In genomic region chrX:73867144-73867543, GRCh38 we compare ENCODE assay signal across 37 cellular contexts. TPM values are rescaled to one million over a fixed set of nuclear protein-coding genes. Genes with fewer than 3 reads are reported as not detected.
"Had no signal": no experiment of that assay in that cellular context is flagged by ENCODE, and none has a peak within 500 bp of the region (broad histone marks: within the 10 kb centered on the region; RNA-seq: fewer than 3 reads in every experiment).

No MANE protein-coding gene starts in this region.

- H3K4me3 Mint-ChIP-seq: activated B cell treated with CpG ODN at 0.5 μM for 24 hours; activated CD4-positive, alpha-beta memory T cell treated with anti-CD3 and anti-CD28 coated beads for 36 hours; activated CD4-positive, alpha-beta T cell treated with anti-CD3 and anti-CD28 coated beads, Interleukin-2, amount 10 ng/mL, durations not matched to agents 24 days and 14 days; activated CD8-positive, alpha-beta T cell treated with anti-CD3 and anti-CD28 coated beads for 36 hours; activated naive CD4-positive, alpha-beta T cell treated with anti-CD3 and anti-CD28 coated beads for 36 hours; activated naive CD8-positive, alpha-beta T cell treated with anti-CD3 and anti-CD28 coated beads for 36 hours; activated T-cell treated with anti-CD3 and anti-CD28 coated beads, Interleukin-2, amount 50 U/mL, for 4 hours; activated T-cell treated with anti-CD3 and anti-CD28 coated beads, Interleukin-2, amount 50 U/mL, for 72 hours; activated T-helper 1 cell treated with anti-CD3 and anti-CD28 coated beads, Interleukin-12 subunit alpha, Interleukin-12 subunit beta, Interleukin-2, Interleukin-4 antibody, amounts not matched to agents 30 ng/mL and 10 ng/mL and 1 ng/mL, durations not matched to agents 14 hours and 24 hours and 36 hours; activated T-helper 17 cell treated with anti-CD3 and anti-CD28 coated beads, Interleukin-2, amount 50 U/mL, for 72 hours; brain; central memory CD8-positive, alpha-beta T cell; T-helper 1 cell treated with Interleukin-12 subunit alpha and Interleukin-12 subunit beta and Interleukin-4 antibody, amounts not matched to agents 30 μg/mL and 1 μg/mL, for 36 hours; T-helper 2 cell treated with Interferon-gamma antibody and Interleukin-4, amounts not matched to agents 5 μg/mL and 100 μg/mL, for 36 hours had no signal

- H3K27me3 ChIP-seq: ascending aorta, cardiac muscle cell had no signal

- H3K27ac Mint-ChIP-seq: activated B cell treated with CpG ODN at 0.5 μM for 24 hours; activated CD4-positive, alpha-beta memory T cell treated with anti-CD3 and anti-CD28 coated beads for 36 hours; activated CD4-positive, alpha-beta T cell treated with anti-CD3 and anti-CD28 coated beads, Interleukin-2, amount 10 ng/mL, durations not matched to agents 24 days and 14 days; activated CD8-positive, alpha-beta T cell treated with anti-CD3 and anti-CD28 coated beads for 36 hours; activated naive CD4-positive, alpha-beta T cell treated with anti-CD3 and anti-CD28 coated beads for 36 hours; activated naive CD4-positive, alpha-beta T cell treated with anti-CD3 and anti-CD28 coated beads, Interleukin-2, amount 50 U/mL, for 72 hours; activated naive CD8-positive, alpha-beta T cell treated with anti-CD3 and anti-CD28 coated beads for 36 hours; activated T-cell treated with anti-CD3 and anti-CD28 coated beads, Interleukin-2, amount 50 U/mL, for 72 hours; activated T-helper 1 cell treated with anti-CD3 and anti-CD28 coated beads, Interleukin-12 subunit alpha, Interleukin-12 subunit beta, Interleukin-2, Interleukin-4 antibody, amounts not matched to agents 30 ng/mL and 10 ng/mL and 1 ng/mL, durations not matched to agents 14 hours and 24 hours and 36 hours; activated T-helper 17 cell treated with anti-CD3 and anti-CD28 coated beads, Interleukin-2, amount 50 U/mL, for 72 hours; brain; T-helper 1 cell treated with Interleukin-12 subunit alpha and Interleukin-12 subunit beta and Interleukin-4 antibody, amounts not matched to agents 30 μg/mL and 1 μg/mL, for 36 hours; T-helper 2 cell treated with Interferon-gamma antibody and Interleukin-4, amounts not matched to agents 5 μg/mL and 100 μg/mL, for 36 hours had no signal

- DNase-seq: activated B cell treated with CpG ODN at 0.5 μM for 24 hours; activated CD4-positive, alpha-beta memory T cell treated with anti-CD3 and anti-CD28 coated beads for 36 hours; activated CD4-positive, alpha-beta T cell treated with anti-CD3 and anti-CD28 coated beads for 4 hours; activated CD4-positive, alpha-beta T cell treated with anti-CD3 and anti-CD28 coated beads, Interleukin-2, amount 10 ng/mL, durations not matched to agents 24 days and 14 days; activated CD4-positive, alpha-beta T cell treated with anti-CD3 and anti-CD28 coated beads, Interleukin-2, amount 50 U/mL, for 1 hour; activated CD4-positive, alpha-beta T cell treated with anti-CD3 and anti-CD28 coated beads, Interleukin-2, amount 50 U/mL, for 4 hours; activated CD4-positive, CD25-positive, alpha-beta regulatory T cell treated with anti-CD3 and anti-CD28 coated beads, Interleukin-2, amount 50 U/mL, for 72 hours; activated CD8-positive, alpha-beta memory T cell treated with anti-CD3 and anti-CD28 coated beads, Interleukin-2, amount 50 U/mL, for 4 hours; activated CD8-positive, alpha-beta T cell treated with anti-CD3 and anti-CD28 coated beads for 36 hours; activated effector memory CD4-positive, alpha-beta T cell treated with anti-CD3 and anti-CD28 coated beads, Interleukin-2, amount 50 U/mL, for 16 hours; activated gamma-delta T cell treated with Interleukin-2 at 50 U/mL for 16 hours; activated naive CD4-positive, alpha-beta T cell; activated naive CD4-positive, alpha-beta T cell treated with anti-CD3 and anti-CD28 coated beads for 36 hours; activated naive CD4-positive, alpha-beta T cell treated with anti-CD3 and anti-CD28 coated beads, Interleukin-2, amount 50 U/mL, for 16 hours; activated naive CD8-positive, alpha-beta T cell treated with anti-CD3 and anti-CD28 coated beads for 36 hours; activated T-cell treated with anti-CD3 and anti-CD28 coated beads for 4 hours; activated T-cell treated with anti-CD3 and anti-CD28 coated beads, Interleukin-2, amount 50 U/mL, for 1 hour; activated T-cell treated with anti-CD3 and anti-CD28 coated beads, Interleukin-2, amount 50 U/mL, for 4 hours; activated T-cell treated with anti-CD3 and anti-CD28 coated beads, Interleukin-2, amount 50 U/mL, for 72 hours; adrenal gland; amygdala; anterior cingulate cortex; caudate nucleus; cerebellar nuclear complex; T-helper 1 cell; T-helper 2 cell; T-helper 9 cell had no signal

- H3K9me3 Mint-ChIP-seq: activated B cell treated with CpG ODN at 0.5 μM for 24 hours; activated CD4-positive, alpha-beta memory T cell treated with anti-CD3 and anti-CD28 coated beads for 36 hours; activated CD4-positive, alpha-beta T cell treated with anti-CD3 and anti-CD28 coated beads, Interleukin-2, amount 10 ng/mL, durations not matched to agents 24 days and 14 days; activated CD8-positive, alpha-beta T cell treated with anti-CD3 and anti-CD28 coated beads for 36 hours; activated naive CD4-positive, alpha-beta T cell treated with anti-CD3 and anti-CD28 coated beads for 36 hours; activated naive CD4-positive, alpha-beta T cell treated with anti-CD3 and anti-CD28 coated beads, Interleukin-2, amount 50 U/mL, for 72 hours; activated naive CD8-positive, alpha-beta T cell treated with anti-CD3 and anti-CD28 coated beads for 36 hours; activated T-cell treated with anti-CD3 and anti-CD28 coated beads, Interleukin-2, amount 50 U/mL, for 4 hours; activated T-cell treated with anti-CD3 and anti-CD28 coated beads, Interleukin-2, amount 50 U/mL, for 72 hours; activated T-helper 1 cell treated with anti-CD3 and anti-CD28 coated beads, Interleukin-12 subunit alpha, Interleukin-12 subunit beta, Interleukin-2, Interleukin-4 antibody, amounts not matched to agents 30 ng/mL and 10 ng/mL and 1 ng/mL, durations not matched to agents 14 hours and 24 hours and 36 hours; activated T-helper 17 cell treated with anti-CD3 and anti-CD28 coated beads, Interleukin-2, amount 50 U/mL, for 72 hours; central memory CD8-positive, alpha-beta T cell; T-helper 1 cell treated with Interleukin-12 subunit alpha and Interleukin-12 subunit beta and Interleukin-4 antibody, amounts not matched to agents 30 μg/mL and 1 μg/mL, for 36 hours; T-helper 2 cell treated with Interferon-gamma antibody and Interleukin-4, amounts not matched to agents 5 μg/mL and 100 μg/mL, for 36 hours had no signal

- ATAC-seq: activated CD8-positive, alpha-beta T cell treated with anti-CD3 and anti-CD28 coated beads for 36 hours; activated naive CD4-positive, alpha-beta T cell treated with anti-CD3 and anti-CD28 coated beads, Interleukin-2, amount 50 U/mL, for 72 hours; activated T-cell treated with anti-CD3 and anti-CD28 coated beads, Interleukin-2, amount 50 U/mL, for 4 hours; activated T-cell treated with anti-CD3 and anti-CD28 coated beads, Interleukin-2, amount 50 U/mL, for 72 hours; activated T-helper 17 cell treated with anti-CD3 and anti-CD28 coated beads, Interleukin-2, amount 50 U/mL, for 72 hours had no signal

- H3K9me3 ChIP-seq: adrenal gland, ascending aorta had no signal

- H3K4me3 ChIP-seq: adrenal gland, ascending aorta, cardiac muscle cell had no signal

- H3K36me3 Mint-ChIP-seq: activated CD4-positive, alpha-beta memory T cell treated with anti-CD3 and anti-CD28 coated beads for 36 hours; activated naive CD4-positive, alpha-beta T cell treated with anti-CD3 and anti-CD28 coated beads, Interleukin-2, amount 50 U/mL, for 72 hours; activated naive CD8-positive, alpha-beta T cell treated with anti-CD3 and anti-CD28 coated beads for 36 hours; brain had no signal

- H3K36me3 ChIP-seq: adrenal gland, ascending aorta, cardiac muscle cell had no signal

- H3K4me1 Mint-ChIP-seq: activated B cell treated with CpG ODN at 0.5 μM for 24 hours, brain had no signal

- H3K27me3 Mint-ChIP-seq: activated B cell treated with CpG ODN at 0.5 μM for 24 hours; activated CD4-positive, alpha-beta memory T cell treated with anti-CD3 and anti-CD28 coated beads for 36 hours; activated CD4-positive, alpha-beta T cell treated with anti-CD3 and anti-CD28 coated beads, Interleukin-2, amount 10 ng/mL, durations not matched to agents 24 days and 14 days; activated CD8-positive, alpha-beta T cell treated with anti-CD3 and anti-CD28 coated beads for 36 hours; activated T-helper 17 cell treated with anti-CD3 and anti-CD28 coated beads, Interleukin-2, amount 50 U/mL, for 72 hours; central memory CD8-positive, alpha-beta T cell had no signal

RNA-seq across cellular contexts. Expression of gene XIST, which starts 14.6 kb away (rescaled TPM):
- total RNA-seq: activated B cell treated with CpG ODN at 0.5 μM for 24 hours; activated CD4-positive, alpha-beta memory T cell treated with anti-CD3 and anti-CD28 coated beads for 36 hours; activated CD4-positive, alpha-beta T cell treated with anti-CD3 and anti-CD28 coated beads, Interleukin-2, amount 10 ng/mL, durations not matched to agents 24 days and 14 days; activated CD8-positive, alpha-beta memory T cell treated with anti-CD3 and anti-CD28 coated beads for 36 hours; activated CD8-positive, alpha-beta T cell treated with anti-CD3 and anti-CD28 coated beads for 36 hours; activated naive CD4-positive, alpha-beta T cell treated with anti-CD3 and anti-CD28 coated beads for 36 hours; activated naive CD4-positive, alpha-beta T cell treated with anti-CD3 and anti-CD28 coated beads, Interleukin-2, amount 50 U/mL, for 72 hours; activated naive CD8-positive, alpha-beta T cell treated with anti-CD3 and anti-CD28 coated beads for 36 hours; activated T-helper 1 cell treated with anti-CD3 and anti-CD28 coated beads, Interleukin-12 subunit alpha, Interleukin-12 subunit beta, Interleukin-2, Interleukin-4 antibody, amounts not matched to agents 30 ng/mL and 10 ng/mL and 1 ng/mL, durations not matched to agents 14 hours and 24 hours and 36 hours; cardiac muscle cell had no signal
- polyA plus RNA-seq: cardiac muscle cell had no signal
